17 cellular contexts compared by ENCODE assay signal in the genomic region with DNA sequence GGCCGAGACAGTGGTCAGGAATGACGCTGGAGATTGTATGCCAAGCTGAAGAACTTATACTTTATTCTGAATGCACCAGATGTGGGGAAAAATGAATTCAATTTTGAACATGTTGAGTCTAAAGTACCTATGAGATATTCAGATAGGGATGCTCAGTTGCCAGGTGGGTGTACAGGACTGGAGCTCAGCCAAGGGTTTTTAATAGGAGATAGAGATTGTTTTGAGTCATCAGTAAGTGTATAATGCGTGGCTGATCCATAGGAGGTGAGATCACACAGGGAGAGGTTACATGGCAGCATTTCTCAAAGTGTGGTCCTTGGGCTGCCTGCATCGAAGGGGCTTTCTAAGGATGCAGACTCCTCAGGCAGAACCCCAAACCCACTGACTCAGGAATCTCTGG.
"Had no signal": no experiment of that assay in that cellular context is flagged by ENCODE, and none has a peak within 500 bp of the region (broad histone marks: within the 10 kb centered on the region; RNA-seq: fewer than 3 reads in every experiment).

No MANE protein-coding gene starts in this region.

- H3K4me1 ChIP-seq: ascending aorta, breast epithelium, left lung, parathyroid adenoma, uterus had no signal

- H3K9ac ChIP-seq: parathyroid adenoma had no signal

- H3K9me3 ChIP-seq: ascending aorta, breast epithelium, left lung, tibial nerve, uterus had no signal

- FAIRE-seq: kidney had no signal

- ATAC-seq: effector memory CD8-positive, alpha-beta T cell; left lung; naive thymus-derived CD8-positive, alpha-beta T cell; stimulated activated memory B cell treated with anti-CD40 and anti-IgM and Interleukin-4, amounts not matched to agents 10 μg/mL and 1 μg/mL and 100 μg/mL, for 72 hours had no signal

- H3K27ac ChIP-seq: ascending aorta, breast epithelium, left lung, parathyroid adenoma, tibial nerve, uterus had no signal

- H3K36me3 Mint-ChIP-seq: activated naive CD4-positive, alpha-beta T cell treated with anti-CD3 and anti-CD28 coated beads, Interleukin-2, amount 10 ng/mL, durations not matched to agents 7 days and 5 days; naive thymus-derived CD8-positive, alpha-beta T cell; stimulated activated memory B cell treated with anti-CD40 and anti-IgM and Interleukin-4, amounts not matched to agents 10 μg/mL and 1 μg/mL and 100 μg/mL, for 72 hours had no signal

- H3K27me3 ChIP-seq: ascending aorta, breast epithelium, left lung, uterus had no signal

- H3K27me3 Mint-ChIP-seq: activated T-cell treated with anti-CD3 and anti-CD28 coated beads, Interleukin-2, amount 50 U/mL, for 24 hours; stimulated activated memory B cell treated with anti-CD40 and anti-IgM and Interleukin-4, amounts not matched to agents 10 μg/mL and 1 μg/mL and 100 μg/mL, for 72 hours had no signal

- H3K36me3 ChIP-seq: ascending aorta, breast epithelium, left lung, tibial nerve, uterus had no signal

- DNase-seq: activated CD4-positive, alpha-beta T cell treated with anti-CD3 and anti-CD28 coated beads for 1 hour; activated CD4-positive, alpha-beta T cell treated with anti-CD3 and anti-CD28 coated beads, Interleukin-2, amount 50 U/mL, for 48 hours; activated naive CD4-positive, alpha-beta T cell treated with anti-CD3 and anti-CD28 coated beads, Interleukin-2, amount 10 ng/mL, durations not matched to agents 7 days and 5 days; activated T-cell treated with anti-CD3 and anti-CD28 coated beads, Interleukin-2, amount 50 U/mL, for 24 hours; dermis blood vessel endothelial cell; effector memory CD8-positive, alpha-beta T cell; kidney; left lung; mesenchymal stem cell; naive thymus-derived CD8-positive, alpha-beta T cell; T-helper 9 cell; uterus had no signal

- H3K4me3 ChIP-seq: ascending aorta, breast epithelium, left lung, tibial nerve, uterus had no signal

- H3K9me3 Mint-ChIP-seq: activated naive CD4-positive, alpha-beta T cell treated with anti-CD3 and anti-CD28 coated beads, Interleukin-2, amount 10 ng/mL, durations not matched to agents 7 days and 5 days; activated T-cell treated with anti-CD3 and anti-CD28 coated beads, Interleukin-2, amount 50 U/mL, for 24 hours; effector memory CD8-positive, alpha-beta T cell; naive thymus-derived CD8-positive, alpha-beta T cell; stimulated activated memory B cell treated with anti-CD40 and anti-IgM and Interleukin-4, amounts not matched to agents 10 μg/mL and 1 μg/mL and 100 μg/mL, for 72 hours had no signal

- H2AFZ ChIP-seq: parathyroid adenoma had no signal

- H3K4me3 Mint-ChIP-seq: activated naive CD4-positive, alpha-beta T cell treated with anti-CD3 and anti-CD28 coated beads, Interleukin-2, amount 10 ng/mL, durations not matched to agents 7 days and 5 days; activated T-cell treated with anti-CD3 and anti-CD28 coated beads, Interleukin-2, amount 50 U/mL, for 24 hours; effector memory CD8-positive, alpha-beta T cell; naive thymus-derived CD8-positive, alpha-beta T cell; stimulated activated memory B cell treated with anti-CD40 and anti-IgM and Interleukin-4, amounts not matched to agents 10 μg/mL and 1 μg/mL and 100 μg/mL, for 72 hours had no signal

- H3K27ac Mint-ChIP-seq: activated naive CD4-positive, alpha-beta T cell treated with anti-CD3 and anti-CD28 coated beads, Interleukin-2, amount 10 ng/mL, durations not matched to agents 7 days and 5 days; activated T-cell treated with anti-CD3 and anti-CD28 coated beads, Interleukin-2, amount 50 U/mL, for 24 hours; effector memory CD8-positive, alpha-beta T cell; naive thymus-derived CD8-positive, alpha-beta T cell; stimulated activated memory B cell treated with anti-CD40 and anti-IgM and Interleukin-4, amounts not matched to agents 10 μg/mL and 1 μg/mL and 100 μg/mL, for 72 hours had no signal

- H3K79me2 ChIP-seq: parathyroid adenoma had no signal

- H3K4me1 Mint-ChIP-seq: activated naive CD4-positive, alpha-beta T cell treated with anti-CD3 and anti-CD28 coated beads, Interleukin-2, amount 10 ng/mL, durations not matched to agents 7 days and 5 days had no signal
